Comparison of ENCODE assay signal across 1 cellular context in the genomic region with DNA sequence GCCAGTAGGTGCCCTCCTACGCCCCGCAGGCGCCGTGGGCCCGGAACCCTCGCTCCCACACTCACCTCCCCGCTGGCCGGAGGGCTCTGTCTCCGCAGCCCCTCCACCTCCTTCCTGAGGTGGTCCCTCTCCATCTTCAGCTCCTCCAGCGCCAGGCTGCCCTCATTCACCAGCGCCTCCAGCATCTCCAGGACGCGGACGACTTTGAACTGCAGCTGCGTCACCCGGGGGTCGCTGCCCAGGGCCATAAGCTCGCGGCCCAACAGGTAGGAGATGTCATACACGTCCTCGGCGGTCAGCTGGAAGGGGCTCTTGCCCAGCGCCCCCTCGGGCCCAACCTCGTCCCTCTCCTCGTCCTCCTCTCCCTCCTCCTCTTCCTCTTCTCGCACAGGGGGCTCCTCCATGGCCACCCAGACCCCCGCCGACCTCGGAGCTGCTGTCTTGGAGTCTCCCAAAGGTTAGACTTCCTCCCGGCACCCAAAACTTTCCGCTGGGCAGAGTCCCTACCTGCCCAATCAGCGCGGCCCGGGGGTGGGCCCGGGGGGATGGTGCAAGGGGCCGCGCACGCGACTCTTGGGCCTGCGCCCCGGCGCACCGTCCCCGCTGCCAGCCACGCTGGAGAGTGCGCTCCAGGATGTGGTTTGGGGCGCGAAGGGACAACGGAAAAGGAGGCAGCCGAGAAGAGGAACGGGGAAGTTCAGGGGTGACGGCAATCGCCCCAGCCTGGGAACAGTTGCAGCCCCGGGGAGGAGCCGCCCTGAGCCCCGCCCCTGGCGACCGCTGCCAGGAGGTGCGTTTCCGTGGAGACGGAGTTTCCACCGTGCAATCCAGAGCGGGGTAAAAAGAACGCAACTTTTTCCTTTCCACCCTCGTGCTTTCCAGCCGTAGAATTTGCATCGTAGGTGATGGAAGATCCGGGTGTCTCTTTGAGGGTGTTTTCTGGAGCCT.
TF ChIP-seq lines count a peak whose summit lies in the region.

Gene RILPL2 (minus strand): TSS at position 668 of the 948 bp plus-strand sequence. CDS start 264 bp downstream, at position 404.

TF ChIP-seq in K562, 482 proteins besides CTCF, POLR2A, EP300 and RAD21 (continued from another document and continues in another):
- TF ChIP-seq, protein P1, sequence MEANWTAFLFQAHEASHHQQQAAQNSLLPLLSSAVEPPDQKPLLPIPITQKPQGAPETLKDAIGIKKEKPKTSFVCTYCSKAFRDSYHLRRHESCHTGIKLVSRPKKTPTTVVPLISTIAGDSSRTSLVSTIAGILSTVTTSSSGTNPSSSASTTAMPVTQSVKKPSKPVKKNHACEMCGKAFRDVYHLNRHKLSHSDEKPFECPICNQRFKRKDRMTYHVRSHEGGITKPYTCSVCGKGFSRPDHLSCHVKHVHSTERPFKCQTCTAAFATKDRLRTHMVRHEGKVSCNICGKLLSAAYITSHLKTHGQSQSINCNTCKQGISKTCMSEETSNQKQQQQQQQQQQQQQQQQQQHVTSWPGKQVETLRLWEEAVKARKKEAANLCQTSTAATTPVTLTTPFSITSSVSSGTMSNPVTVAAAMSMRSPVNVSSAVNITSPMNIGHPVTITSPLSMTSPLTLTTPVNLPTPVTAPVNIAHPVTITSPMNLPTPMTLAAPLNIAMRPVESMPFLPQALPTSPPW (CRISPR knock-in tag; IDR thresholded peaks at IDR 0.05) = peak; percentile 71
- TF ChIP-seq, protein P2, sequence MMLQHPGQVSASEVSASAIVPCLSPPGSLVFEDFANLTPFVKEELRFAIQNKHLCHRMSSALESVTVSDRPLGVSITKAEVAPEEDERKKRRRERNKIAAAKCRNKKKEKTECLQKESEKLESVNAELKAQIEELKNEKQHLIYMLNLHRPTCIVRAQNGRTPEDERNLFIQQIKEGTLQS (IDR thresholded peaks at IDR 0.05) = 0 out of 2 replicates have a peak, but pooled peaks have one; percentile 31
- TF ChIP-seq, protein P2 (CRISPR knock-in tag; conservative IDR thresholded peaks at IDR 0.05) = no peak
- TF ChIP-seq CREB1 (IDR thresholded peaks at IDR 0.05) (0 out of 2 replicates have a peak, but pooled peaks have one; percentile 5), CREB1 (CRISPR knock-in tag; IDR thresholded peaks at IDR 0.05) (peak; percentile 47; the same call in 1 of the 2 replicates), ARID3B (CRISPR knock-in tag; IDR thresholded peaks at IDR 0.05; ENCODE audit: borderline replicate concordance) (0 out of 2 replicates have a peak, but pooled peaks have one; percentile 67), ETS1 (conservative IDR thresholded peaks at IDR 0.05; ENCODE audit: control insufficient read depth, low read depth, low read length) (peak; percentile 61; the same call in 1 of the 2 replicates), MTA3 (IDR thresholded peaks at IDR 0.05; ENCODE audit: borderline replicate concordance) (peak; percentile 69; the same call in 1 of the 2 replicates), ZBTB26 (CRISPR knock-in tag; IDR thresholded peaks at IDR 0.05) (0 out of 2 replicates have a peak, but pooled peaks have one; percentile 66), ZNF561 (CRISPR knock-in tag; conservative IDR thresholded peaks at IDR 0.05) (0 out of 2 replicates have a peak, but pooled peaks have one; percentile 61), NRF1 (conservative IDR thresholded peaks at IDR 0.05 in 1 of 2, IDR thresholded peaks at IDR 0.05 in 1 of 2) (peak; percentile 84 to 87), DMBX1 (CRISPR knock-in tag; IDR thresholded peaks at IDR 0.05; ENCODE audit: borderline replicate concordance) (peak; percentile 34; the same call in 1 of the 2 replicates), HNRNPLL (IDR thresholded peaks at IDR 0.05; ENCODE audit: low read depth, low read length, poor library complexity, severe bottlenecking) (peak; percentile 62), ZFP1 (CRISPR knock-in tag; IDR thresholded peaks at IDR 0.05) (no peak), TCF3 (CRISPR knock-in tag; IDR thresholded peaks at IDR 0.05) (peak; percentile 16; the same call in 1 of the 2 replicates), KDM5B (IDR thresholded peaks at IDR 0.05; ENCODE audit: insufficient replicate concordance, low read depth, low read length) (peak; percentile 60), ZBTB7A (IDR thresholded peaks at IDR 0.05; ENCODE audit: borderline replicate concordance, control insufficient read depth, low read depth, low read length) (peak; percentile 75), MXI1 (IDR thresholded peaks at IDR 0.05; ENCODE audit: low read depth, low read length) (peak; percentile 89; the same call in 1 of the 2 replicates), KLF13 (tag; IDR thresholded peaks at IDR 0.05; ENCODE audit: borderline replicate concordance, low read depth) (peak; percentile 26; the same call in 1 of the 2 replicates), MTA1 (IDR thresholded peaks at IDR 0.05; ENCODE audit: borderline replicate concordance) (0 out of 2 replicates have a peak, but pooled peaks have one; percentile 18), NUFIP1 (IDR thresholded peaks at IDR 0.05; ENCODE audit: partially characterized antibody) (no peak), BHLHE40 (IDR thresholded peaks at IDR 0.05; ENCODE audit: low read length) (peak; percentile 89), XRCC5 (IDR thresholded peaks at IDR 0.05; ENCODE audit: low read depth, low read length) (peak; percentile 24; the same call in 1 of the 2 replicates), THRAP3 (IDR thresholded peaks at IDR 0.05; ENCODE audit: borderline replicate concordance) (no peak), NR2C2 (CRISPR knock-in tag; IDR thresholded peaks at IDR 0.05) (peak; percentile 50; the same call in 1 of the 2 replicates), NR2C2 (tag; IDR thresholded peaks at IDR 0.05) (peak; percentile 88), TGIF2 (CRISPR knock-in tag; IDR thresholded peaks at IDR 0.05) (0 out of 2 replicates have a peak, but pooled peaks have one; percentile 6), ZNF79 (CRISPR knock-in tag; IDR thresholded peaks at IDR 0.05; ENCODE audit: low read depth) (no peak), NR4A1 (CRISPR knock-in tag; IDR thresholded peaks at IDR 0.05) (0 out of 2 replicates have a peak, but pooled peaks have one; percentile 14), NR4A1 (tag; IDR thresholded peaks at IDR 0.05) (no peak), ZNF431 (CRISPR knock-in tag; IDR thresholded peaks at IDR 0.05) (peak; percentile 57), NONO (IDR thresholded peaks at IDR 0.05; ENCODE audit: low read depth in 2 of 2, low read length in 1 of 2) (no peak), ZNF785 (CRISPR knock-in tag; IDR thresholded peaks at IDR 0.05) (no peak), ZNF639 (CRISPR knock-in tag; conservative IDR thresholded peaks at IDR 0.05 in 1 of 2, IDR thresholded peaks at IDR 0.05 in 1 of 2) (peak in 1 of 2 experiments; percentile 54; a peak in 1 of 4 replicates), RCOR1 (IDR thresholded peaks at IDR 0.05; ENCODE audit: borderline replicate concordance in 1 of 2, low read depth in 2 of 2, low read length in 2 of 2) (peak in 1 of 2 experiments; percentile 36; a peak in 1 of 4 replicates), GABPB1 (CRISPR knock-in tag; IDR thresholded peaks at IDR 0.05) (peak; percentile 87), ZNF224 (CRISPR knock-in tag; IDR thresholded peaks at IDR 0.05) (0 out of 2 replicates have a peak, but pooled peaks have one; percentile 30)
- TF ChIP-seq, protein P3, sequence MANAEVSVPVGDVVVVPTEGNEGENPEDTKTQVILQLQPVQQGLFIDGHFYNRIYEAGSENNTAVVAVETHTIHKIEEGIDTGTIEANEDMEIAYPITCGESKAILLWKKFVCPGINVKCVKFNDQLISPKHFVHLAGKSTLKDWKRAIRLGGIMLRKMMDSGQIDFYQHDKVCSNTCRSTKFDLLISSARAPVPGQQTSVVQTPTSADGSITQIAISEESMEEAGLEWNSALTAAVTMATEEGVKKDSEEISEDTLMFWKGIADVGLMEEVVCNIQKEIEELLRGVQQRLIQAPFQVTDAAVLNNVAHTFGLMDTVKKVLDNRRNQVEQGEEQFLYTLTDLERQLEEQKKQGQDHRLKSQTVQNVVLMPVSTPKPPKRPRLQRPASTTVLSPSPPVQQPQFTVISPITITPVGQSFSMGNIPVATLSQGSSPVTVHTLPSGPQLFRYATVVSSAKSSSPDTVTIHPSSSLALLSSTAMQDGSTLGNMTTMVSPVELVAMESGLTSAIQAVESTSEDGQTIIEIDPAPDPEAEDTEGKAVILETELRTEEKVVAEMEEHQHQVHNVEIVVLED (CRISPR knock-in tag; IDR thresholded peaks at IDR 0.05) = peak; percentile 45; the same call in 1 of the 2 replicates
- TF ChIP-seq, protein P4, sequence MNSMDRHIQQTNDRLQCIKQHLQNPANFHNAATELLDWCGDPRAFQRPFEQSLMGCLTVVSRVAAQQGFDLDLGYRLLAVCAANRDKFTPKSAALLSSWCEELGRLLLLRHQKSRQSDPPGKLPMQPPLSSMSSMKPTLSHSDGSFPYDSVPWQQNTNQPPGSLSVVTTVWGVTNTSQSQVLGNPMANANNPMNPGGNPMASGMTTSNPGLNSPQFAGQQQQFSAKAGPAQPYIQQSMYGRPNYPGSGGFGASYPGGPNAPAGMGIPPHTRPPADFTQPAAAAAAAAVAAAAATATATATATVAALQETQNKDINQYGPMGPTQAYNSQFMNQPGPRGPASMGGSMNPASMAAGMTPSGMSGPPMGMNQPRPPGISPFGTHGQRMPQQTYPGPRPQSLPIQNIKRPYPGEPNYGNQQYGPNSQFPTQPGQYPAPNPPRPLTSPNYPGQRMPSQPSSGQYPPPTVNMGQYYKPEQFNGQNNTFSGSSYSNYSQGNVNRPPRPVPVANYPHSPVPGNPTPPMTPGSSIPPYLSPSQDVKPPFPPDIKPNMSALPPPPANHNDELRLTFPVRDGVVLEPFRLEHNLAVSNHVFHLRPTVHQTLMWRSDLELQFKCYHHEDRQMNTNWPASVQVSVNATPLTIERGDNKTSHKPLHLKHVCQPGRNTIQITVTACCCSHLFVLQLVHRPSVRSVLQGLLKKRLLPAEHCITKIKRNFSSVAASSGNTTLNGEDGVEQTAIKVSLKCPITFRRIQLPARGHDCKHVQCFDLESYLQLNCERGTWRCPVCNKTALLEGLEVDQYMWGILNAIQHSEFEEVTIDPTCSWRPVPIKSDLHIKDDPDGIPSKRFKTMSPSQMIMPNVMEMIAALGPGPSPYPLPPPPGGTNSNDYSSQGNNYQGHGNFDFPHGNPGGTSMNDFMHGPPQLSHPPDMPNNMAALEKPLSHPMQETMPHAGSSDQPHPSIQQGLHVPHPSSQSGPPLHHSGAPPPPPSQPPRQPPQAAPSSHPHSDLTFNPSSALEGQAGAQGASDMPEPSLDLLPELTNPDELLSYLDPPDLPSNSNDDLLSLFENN (IDR thresholded peaks at IDR 0.05; ENCODE audit: low read depth in 2 of 2, low read length in 2 of 2) = no peak
